Comparison of ENCODE assay signal across 1 cellular context in the genomic region with DNA sequence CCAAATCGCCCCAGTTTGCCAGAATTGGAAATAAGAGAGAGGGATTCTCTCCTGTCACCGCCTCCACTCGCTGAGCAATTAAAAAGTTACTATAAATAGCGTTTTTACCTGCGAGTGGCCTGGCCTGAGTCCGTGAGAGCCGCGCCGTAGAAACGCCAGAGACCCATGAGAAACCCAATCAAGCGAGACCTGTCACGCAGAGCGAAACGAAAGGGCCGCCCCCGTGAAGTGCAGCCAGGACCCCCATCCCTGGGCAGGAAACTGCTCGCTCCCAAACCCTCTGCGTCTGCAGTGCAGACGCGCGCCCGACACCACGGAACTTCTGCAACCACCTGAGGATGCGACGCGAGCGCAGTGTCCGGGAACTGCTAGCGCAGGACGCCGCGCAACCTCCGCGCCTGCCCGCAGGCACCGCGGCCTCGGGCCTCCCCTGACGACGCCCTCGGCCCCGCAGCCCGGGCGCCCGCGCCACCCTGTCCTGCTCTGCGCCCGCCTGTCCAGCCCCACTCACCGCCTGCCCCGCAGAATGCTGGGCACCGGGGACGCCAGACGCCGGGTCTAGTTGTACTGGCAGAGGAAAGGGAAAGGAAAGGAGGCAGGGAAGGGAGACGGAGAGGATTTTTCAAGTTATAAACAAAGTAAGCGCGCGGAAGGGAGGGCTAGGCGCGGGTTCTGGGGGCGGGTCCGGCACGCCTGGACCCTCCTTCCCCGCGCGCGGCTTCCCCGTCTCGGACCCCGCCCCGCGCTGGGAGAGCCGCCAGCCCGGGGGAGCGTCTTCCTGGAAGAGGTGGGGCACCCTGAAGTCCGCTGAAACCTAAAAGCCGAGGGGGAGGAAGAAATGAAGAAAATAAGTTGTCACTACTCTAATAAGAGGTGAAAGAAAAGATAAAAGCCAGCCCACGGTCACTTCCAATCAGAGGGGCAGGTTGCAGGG.
TF ChIP-seq lines count a peak whose summit lies in the region.

A gene with protein sequence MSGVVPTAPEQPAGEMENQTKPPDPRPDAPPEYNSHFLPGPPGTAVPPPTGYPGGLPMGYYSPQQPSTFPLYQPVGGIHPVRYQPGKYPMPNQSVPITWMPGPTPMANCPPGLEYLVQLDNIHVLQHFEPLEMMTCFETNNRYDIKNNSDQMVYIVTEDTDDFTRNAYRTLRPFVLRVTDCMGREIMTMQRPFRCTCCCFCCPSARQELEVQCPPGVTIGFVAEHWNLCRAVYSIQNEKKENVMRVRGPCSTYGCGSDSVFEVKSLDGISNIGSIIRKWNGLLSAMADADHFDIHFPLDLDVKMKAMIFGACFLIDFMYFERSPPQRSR (minus strand): TSS at position 657 of the 934 bp plus-strand sequence. CDS start 29,034 bp downstream, outside the sequence.

TF ChIP-seq in liver, 16 proteins besides CTCF, POLR2A, EP300 and RAD21 (continued from another document):
- TF ChIP-seq, protein P1, sequence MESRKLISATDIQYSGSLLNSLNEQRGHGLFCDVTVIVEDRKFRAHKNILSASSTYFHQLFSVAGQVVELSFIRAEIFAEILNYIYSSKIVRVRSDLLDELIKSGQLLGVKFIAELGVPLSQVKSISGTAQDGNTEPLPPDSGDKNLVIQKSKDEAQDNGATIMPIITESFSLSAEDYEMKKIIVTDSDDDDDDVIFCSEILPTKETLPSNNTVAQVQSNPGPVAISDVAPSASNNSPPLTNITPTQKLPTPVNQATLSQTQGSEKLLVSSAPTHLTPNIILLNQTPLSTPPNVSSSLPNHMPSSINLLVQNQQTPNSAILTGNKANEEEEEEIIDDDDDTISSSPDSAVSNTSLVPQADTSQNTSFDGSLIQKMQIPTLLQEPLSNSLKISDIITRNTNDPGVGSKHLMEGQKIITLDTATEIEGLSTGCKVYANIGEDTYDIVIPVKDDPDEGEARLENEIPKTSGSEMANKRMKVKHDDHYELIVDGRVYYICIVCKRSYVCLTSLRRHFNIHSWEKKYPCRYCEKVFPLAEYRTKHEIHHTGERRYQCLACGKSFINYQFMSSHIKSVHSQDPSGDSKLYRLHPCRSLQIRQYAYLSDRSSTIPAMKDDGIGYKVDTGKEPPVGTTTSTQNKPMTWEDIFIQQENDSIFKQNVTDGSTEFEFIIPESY (IDR thresholded peaks at IDR 0.05), result no peak
- TF ChIP-seq HNF4A (conservative IDR thresholded peaks at IDR 0.05) (peak; percentile 3 to 19), EGR1 (IDR thresholded peaks at IDR 0.05; ENCODE audit: low read depth in 2 of 2) (no peak), FOXA1 (IDR thresholded peaks at IDR 0.05) (no peak)
- TF ChIP-seq, protein P2, sequence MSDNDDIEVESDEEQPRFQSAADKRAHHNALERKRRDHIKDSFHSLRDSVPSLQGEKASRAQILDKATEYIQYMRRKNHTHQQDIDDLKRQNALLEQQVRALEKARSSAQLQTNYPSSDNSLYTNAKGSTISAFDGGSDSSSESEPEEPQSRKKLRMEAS (IDR thresholded peaks at IDR 0.05), result no peak
